In genomic region chr5:71563161-71563560, GRCh38 we compare ENCODE assay signal across 1 cellular context.
TF ChIP-seq lines count a peak whose summit lies in the region.

No MANE protein-coding gene starts in this region.

TF ChIP-seq in K562, 482 proteins besides CTCF, POLR2A, EP300 and RAD21:
- TF ChIP-seq ELF1 (tag; IDR thresholded peaks at IDR 0.05): no peak
- TF ChIP-seq ZNF316 (IDR thresholded peaks at IDR 0.05): peak; percentile 59
